ENCODE assay signal across 2 cellular contexts in genomic region chr19:13255041-13255718, GRCh38.
TF ChIP-seq lines count a peak whose summit lies in the region.

No MANE protein-coding gene starts in this region.

TF ChIP-seq in HEK293, 187 proteins besides CTCF, POLR2A, EP300 and RAD21 (continued from another document):
- TF ChIP-seq, protein P1, sequence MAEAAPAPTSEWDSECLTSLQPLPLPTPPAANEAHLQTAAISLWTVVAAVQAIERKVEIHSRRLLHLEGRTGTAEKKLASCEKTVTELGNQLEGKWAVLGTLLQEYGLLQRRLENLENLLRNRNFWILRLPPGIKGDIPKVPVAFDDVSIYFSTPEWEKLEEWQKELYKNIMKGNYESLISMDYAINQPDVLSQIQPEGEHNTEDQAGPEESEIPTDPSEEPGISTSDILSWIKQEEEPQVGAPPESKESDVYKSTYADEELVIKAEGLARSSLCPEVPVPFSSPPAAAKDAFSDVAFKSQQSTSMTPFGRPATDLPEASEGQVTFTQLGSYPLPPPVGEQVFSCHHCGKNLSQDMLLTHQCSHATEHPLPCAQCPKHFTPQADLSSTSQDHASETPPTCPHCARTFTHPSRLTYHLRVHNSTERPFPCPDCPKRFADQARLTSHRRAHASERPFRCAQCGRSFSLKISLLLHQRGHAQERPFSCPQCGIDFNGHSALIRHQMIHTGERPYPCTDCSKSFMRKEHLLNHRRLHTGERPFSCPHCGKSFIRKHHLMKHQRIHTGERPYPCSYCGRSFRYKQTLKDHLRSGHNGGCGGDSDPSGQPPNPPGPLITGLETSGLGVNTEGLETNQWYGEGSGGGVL (tag by site-specific recombination; IDR thresholded peaks at IDR 0.05) = peak; percentile 20; the same call in 1 of the 2 replicates

TF ChIP-seq in SK-N-SH, 30 proteins besides CTCF, POLR2A, EP300 and RAD21 (continued from another document):
- no peak for TF ChIP-seq GATA2 (CRISPR knock-in tag; IDR thresholded peaks at IDR 0.05)
- TF ChIP-seq SMC3 (IDR thresholded peaks at IDR 0.05; ENCODE audit: low read depth, low read length) = no peak
- no peak for TF ChIP-seq PBX3 (IDR thresholded peaks at IDR 0.05)
- no peak for TF ChIP-seq TAF1 (IDR thresholded peaks at IDR 0.05; ENCODE audit: borderline replicate concordance, low read depth, low read length)
- TF ChIP-seq FOSL2 (IDR thresholded peaks at IDR 0.05; ENCODE audit: borderline replicate concordance, low read depth) = no peak
- TF ChIP-seq, protein P2, sequence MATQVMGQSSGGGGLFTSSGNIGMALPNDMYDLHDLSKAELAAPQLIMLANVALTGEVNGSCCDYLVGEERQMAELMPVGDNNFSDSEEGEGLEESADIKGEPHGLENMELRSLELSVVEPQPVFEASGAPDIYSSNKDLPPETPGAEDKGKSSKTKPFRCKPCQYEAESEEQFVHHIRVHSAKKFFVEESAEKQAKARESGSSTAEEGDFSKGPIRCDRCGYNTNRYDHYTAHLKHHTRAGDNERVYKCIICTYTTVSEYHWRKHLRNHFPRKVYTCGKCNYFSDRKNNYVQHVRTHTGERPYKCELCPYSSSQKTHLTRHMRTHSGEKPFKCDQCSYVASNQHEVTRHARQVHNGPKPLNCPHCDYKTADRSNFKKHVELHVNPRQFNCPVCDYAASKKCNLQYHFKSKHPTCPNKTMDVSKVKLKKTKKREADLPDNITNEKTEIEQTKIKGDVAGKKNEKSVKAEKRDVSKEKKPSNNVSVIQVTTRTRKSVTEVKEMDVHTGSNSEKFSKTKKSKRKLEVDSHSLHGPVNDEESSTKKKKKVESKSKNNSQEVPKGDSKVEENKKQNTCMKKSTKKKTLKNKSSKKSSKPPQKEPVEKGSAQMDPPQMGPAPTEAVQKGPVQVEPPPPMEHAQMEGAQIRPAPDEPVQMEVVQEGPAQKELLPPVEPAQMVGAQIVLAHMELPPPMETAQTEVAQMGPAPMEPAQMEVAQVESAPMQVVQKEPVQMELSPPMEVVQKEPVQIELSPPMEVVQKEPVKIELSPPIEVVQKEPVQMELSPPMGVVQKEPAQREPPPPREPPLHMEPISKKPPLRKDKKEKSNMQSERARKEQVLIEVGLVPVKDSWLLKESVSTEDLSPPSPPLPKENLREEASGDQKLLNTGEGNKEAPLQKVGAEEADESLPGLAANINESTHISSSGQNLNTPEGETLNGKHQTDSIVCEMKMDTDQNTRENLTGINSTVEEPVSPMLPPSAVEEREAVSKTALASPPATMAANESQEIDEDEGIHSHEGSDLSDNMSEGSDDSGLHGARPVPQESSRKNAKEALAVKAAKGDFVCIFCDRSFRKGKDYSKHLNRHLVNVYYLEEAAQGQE (IDR thresholded peaks at IDR 0.05; ENCODE audit: low read depth, low read length) = no peak
- TF ChIP-seq, protein P3, sequence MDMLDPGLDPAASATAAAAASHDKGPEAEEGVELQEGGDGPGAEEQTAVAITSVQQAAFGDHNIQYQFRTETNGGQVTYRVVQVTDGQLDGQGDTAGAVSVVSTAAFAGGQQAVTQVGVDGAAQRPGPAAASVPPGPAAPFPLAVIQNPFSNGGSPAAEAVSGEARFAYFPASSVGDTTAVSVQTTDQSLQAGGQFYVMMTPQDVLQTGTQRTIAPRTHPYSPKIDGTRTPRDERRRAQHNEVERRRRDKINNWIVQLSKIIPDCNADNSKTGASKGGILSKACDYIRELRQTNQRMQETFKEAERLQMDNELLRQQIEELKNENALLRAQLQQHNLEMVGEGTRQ (IDR thresholded peaks at IDR 0.05; ENCODE audit: borderline replicate concordance, low read depth, low read length) = no peak
- TF ChIP-seq TEAD4 (IDR thresholded peaks at IDR 0.05; ENCODE audit: borderline replicate concordance, insufficient read depth) = no peak
- no peak for TF ChIP-seq USF1 (IDR thresholded peaks at IDR 0.05; ENCODE audit: borderline replicate concordance, low read depth)
- no peak for TF ChIP-seq MEF2A (IDR thresholded peaks at IDR 0.05; ENCODE audit: borderline replicate concordance, low read depth)
- no peak for TF ChIP-seq MXI1 (IDR thresholded peaks at IDR 0.05; ENCODE audit: low read depth, low read length)
- no peak for TF ChIP-seq RCOR1 (IDR thresholded peaks at IDR 0.05; ENCODE audit: low read length)
- TF ChIP-seq RXRA (IDR thresholded peaks at IDR 0.05; ENCODE audit: borderline replicate concordance, low read depth) = no peak
- TF ChIP-seq IRF3 (IDR thresholded peaks at IDR 0.05; ENCODE audit: low read depth, low read length) = no peak
- TF ChIP-seq RFX5 (IDR thresholded peaks at IDR 0.05; ENCODE audit: low read length) = no peak
- no peak for TF ChIP-seq NRF1 (IDR thresholded peaks at IDR 0.05; ENCODE audit: low read depth, low read length)
TF ChIP-seq in SK-N-SH: peak in this region for 0.
